8 cellular contexts compared by ENCODE assay signal in the genomic region with DNA sequence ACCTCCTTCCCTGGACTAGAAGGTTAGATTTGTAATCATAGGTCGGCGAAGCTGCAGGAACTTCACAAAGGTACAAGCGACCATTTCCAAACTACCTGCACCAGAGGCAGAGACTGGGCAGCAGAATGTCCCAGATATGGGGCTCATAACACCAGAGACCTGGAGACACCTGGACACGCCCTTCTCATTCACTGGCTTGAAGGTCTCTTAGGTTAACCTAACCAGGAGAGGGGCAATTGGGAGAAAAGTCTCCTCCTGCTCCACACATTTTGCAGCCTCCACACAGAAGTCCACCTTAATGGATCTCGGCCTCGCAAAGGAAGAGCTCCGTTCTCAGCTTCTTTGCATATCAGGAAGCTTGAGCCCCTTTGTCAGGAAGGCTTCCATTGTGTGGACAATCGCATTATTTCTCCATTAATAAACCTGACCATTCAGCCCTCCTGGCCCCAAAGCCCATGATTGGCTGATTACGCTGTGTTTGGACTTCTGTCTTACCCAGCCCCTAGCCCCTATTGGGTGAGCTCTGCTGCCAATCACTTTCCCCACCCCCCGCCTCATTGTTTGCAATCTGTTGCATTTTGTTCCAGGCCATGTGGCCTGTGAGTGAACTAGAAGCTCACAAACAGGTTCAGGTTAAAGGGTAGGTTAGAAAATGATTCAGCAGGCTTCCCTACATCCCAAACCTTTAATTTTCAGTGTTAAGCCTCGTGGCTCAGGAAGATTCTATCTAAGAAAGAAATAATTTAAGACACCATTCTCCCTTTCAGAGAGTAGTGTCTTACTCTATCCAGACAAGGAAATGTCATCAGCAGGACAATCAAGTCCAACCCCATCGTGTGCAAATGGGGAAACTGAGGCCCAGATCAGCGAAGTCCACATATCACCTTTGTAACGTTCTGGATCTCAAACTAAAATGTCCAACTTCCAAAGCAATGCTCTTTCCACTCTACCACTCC. TPM values are rescaled to one million over a fixed set of nuclear protein-coding genes. Genes with fewer than 3 reads are reported as not detected.
DNase-seq lines count a peak whose midpoint lies in the region; ATAC-seq and TF ChIP-seq lines count a peak whose summit lies in the region.

No MANE protein-coding gene starts in this region.

- TF ChIP-seq RAD21 in liver (IDR thresholded peaks at IDR 0.05): peak; percentile 22 to 47

- no peak for TF ChIP-seq CTCF in liver (IDR thresholded peaks at IDR 0.05; ENCODE audit: low read depth, low read length, missing input control)

- H3K27ac ChIP-seq in liver (ENCODE audit: low read depth in 1 of 2, low read length in 2 of 2): peak overlapping the region; percentile 86 to 90

- 40% methylated on average over 14 of the region's 14 CpGs for WGBS in liver

- H3K9ac ChIP-seq in liver (ENCODE audit: low read depth in 1 of 2, low read length in 2 of 2): peak overlapping the region; percentile 24 to 80

- DNase-seq in COR-L47 (lab: John Stamatoyannopoulos, UW) (peak; percentile 94), NAMALWA (ENCODE audit: low spot score) (peak; percentile 64), amygdala (lab: John Stamatoyannopoulos, UW) (peak in 43 of 56 donors; percentile 8 to 80 (median 46)), NCI-H187 (lab: John Stamatoyannopoulos, UW) (no peak)

- H3K36me3 ChIP-seq in liver (ENCODE audit: control insufficient read depth in 4 of 4, insufficient read depth in 3 of 4, low read depth in 1 of 4, low read length in 3 of 4): peaks cover 0 to 5% (median 1%) of the 10 kb centered on the region in 4 donors

- H3K4me1 ChIP-seq in liver (ENCODE audit: control insufficient read depth in 4 of 4, insufficient read depth in 4 of 4, low read length in 3 of 4): peaks cover 5 to 32% (median 21%) of the 10 kb centered on the region in 4 donors

- no peak for ATAC-seq in GM21381 (IDR thresholded peaks at IDR 0.05; ENCODE audit: unreplicated experiment)
- no peak for ATAC-seq in GM21619 (IDR thresholded peaks at IDR 0.05; ENCODE audit: unreplicated experiment)
- no peak for ATAC-seq in HG02623 (IDR thresholded peaks at IDR 0.05; ENCODE audit: unreplicated experiment)

- H3K27me3 ChIP-seq in liver (ENCODE audit: control insufficient read depth in 4 of 4, insufficient read depth in 4 of 4, low read length in 3 of 4): no peaks in the 10 kb centered on the region

- H3K9me3 ChIP-seq in liver (ENCODE audit: control insufficient read depth in 4 of 4, low read length in 3 of 4): no peaks in the 10 kb centered on the region

- H3K4me3 ChIP-seq in liver (ENCODE audit: low read depth in 1 of 3, low read length in 3 of 3): peak overlapping the region in 1 of 3 donors; percentile 52

TF ChIP-seq in liver, 16 proteins besides CTCF, POLR2A, EP300 and RAD21:
- TF ChIP-seq TAF1 (conservative IDR thresholded peaks at IDR 0.05) (no peak), GABPA (IDR thresholded peaks at IDR 0.05 in 1 of 2, conservative IDR thresholded peaks at IDR 0.05 in 1 of 2) (no peak), FOXA1 (IDR thresholded peaks at IDR 0.05) (peak; percentile 41), HNF4A (conservative IDR thresholded peaks at IDR 0.05) (peak; percentile 72 to 88), RXRA (IDR thresholded peaks at IDR 0.05) (peak; percentile 68 to 84), FOXA2 (IDR thresholded peaks at IDR 0.05) (peak; percentile 37), JUND (IDR thresholded peaks at IDR 0.05) (peak; percentile 15 to 61), YY1 (IDR thresholded peaks at IDR 0.05) (peak; percentile 86), SP1 (IDR thresholded peaks at IDR 0.05) (peak; percentile 91)
- TF ChIP-seq, protein P1, sequence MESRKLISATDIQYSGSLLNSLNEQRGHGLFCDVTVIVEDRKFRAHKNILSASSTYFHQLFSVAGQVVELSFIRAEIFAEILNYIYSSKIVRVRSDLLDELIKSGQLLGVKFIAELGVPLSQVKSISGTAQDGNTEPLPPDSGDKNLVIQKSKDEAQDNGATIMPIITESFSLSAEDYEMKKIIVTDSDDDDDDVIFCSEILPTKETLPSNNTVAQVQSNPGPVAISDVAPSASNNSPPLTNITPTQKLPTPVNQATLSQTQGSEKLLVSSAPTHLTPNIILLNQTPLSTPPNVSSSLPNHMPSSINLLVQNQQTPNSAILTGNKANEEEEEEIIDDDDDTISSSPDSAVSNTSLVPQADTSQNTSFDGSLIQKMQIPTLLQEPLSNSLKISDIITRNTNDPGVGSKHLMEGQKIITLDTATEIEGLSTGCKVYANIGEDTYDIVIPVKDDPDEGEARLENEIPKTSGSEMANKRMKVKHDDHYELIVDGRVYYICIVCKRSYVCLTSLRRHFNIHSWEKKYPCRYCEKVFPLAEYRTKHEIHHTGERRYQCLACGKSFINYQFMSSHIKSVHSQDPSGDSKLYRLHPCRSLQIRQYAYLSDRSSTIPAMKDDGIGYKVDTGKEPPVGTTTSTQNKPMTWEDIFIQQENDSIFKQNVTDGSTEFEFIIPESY (IDR thresholded peaks at IDR 0.05): peak; percentile 47
- TF ChIP-seq, protein P2, sequence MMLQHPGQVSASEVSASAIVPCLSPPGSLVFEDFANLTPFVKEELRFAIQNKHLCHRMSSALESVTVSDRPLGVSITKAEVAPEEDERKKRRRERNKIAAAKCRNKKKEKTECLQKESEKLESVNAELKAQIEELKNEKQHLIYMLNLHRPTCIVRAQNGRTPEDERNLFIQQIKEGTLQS (IDR thresholded peaks at IDR 0.05): no peak
- TF ChIP-seq, protein P3, sequence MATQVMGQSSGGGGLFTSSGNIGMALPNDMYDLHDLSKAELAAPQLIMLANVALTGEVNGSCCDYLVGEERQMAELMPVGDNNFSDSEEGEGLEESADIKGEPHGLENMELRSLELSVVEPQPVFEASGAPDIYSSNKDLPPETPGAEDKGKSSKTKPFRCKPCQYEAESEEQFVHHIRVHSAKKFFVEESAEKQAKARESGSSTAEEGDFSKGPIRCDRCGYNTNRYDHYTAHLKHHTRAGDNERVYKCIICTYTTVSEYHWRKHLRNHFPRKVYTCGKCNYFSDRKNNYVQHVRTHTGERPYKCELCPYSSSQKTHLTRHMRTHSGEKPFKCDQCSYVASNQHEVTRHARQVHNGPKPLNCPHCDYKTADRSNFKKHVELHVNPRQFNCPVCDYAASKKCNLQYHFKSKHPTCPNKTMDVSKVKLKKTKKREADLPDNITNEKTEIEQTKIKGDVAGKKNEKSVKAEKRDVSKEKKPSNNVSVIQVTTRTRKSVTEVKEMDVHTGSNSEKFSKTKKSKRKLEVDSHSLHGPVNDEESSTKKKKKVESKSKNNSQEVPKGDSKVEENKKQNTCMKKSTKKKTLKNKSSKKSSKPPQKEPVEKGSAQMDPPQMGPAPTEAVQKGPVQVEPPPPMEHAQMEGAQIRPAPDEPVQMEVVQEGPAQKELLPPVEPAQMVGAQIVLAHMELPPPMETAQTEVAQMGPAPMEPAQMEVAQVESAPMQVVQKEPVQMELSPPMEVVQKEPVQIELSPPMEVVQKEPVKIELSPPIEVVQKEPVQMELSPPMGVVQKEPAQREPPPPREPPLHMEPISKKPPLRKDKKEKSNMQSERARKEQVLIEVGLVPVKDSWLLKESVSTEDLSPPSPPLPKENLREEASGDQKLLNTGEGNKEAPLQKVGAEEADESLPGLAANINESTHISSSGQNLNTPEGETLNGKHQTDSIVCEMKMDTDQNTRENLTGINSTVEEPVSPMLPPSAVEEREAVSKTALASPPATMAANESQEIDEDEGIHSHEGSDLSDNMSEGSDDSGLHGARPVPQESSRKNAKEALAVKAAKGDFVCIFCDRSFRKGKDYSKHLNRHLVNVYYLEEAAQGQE (IDR thresholded peaks at IDR 0.05): peak; percentile 78
- TF ChIP-seq, protein P4, sequence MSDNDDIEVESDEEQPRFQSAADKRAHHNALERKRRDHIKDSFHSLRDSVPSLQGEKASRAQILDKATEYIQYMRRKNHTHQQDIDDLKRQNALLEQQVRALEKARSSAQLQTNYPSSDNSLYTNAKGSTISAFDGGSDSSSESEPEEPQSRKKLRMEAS (IDR thresholded peaks at IDR 0.05): peak; percentile 90

RNA-seq across cellular contexts. Expression of a gene that starts 2.8 kb away (rescaled TPM):
- total RNA-seq in liver: 1 to 10 TPM; 1.8 to 6.6 TPM
- 1 to 10 TPM; 2.4 to 2.6 TPM for polyA plus RNA-seq in liver

RNA-seq across cellular contexts. Expression of a gene that starts 15.6 kb away (rescaled TPM):
- total RNA-seq in liver: 10 to 100 TPM in 1 of 2 donors, 1 to 10 TPM in 1; 9.3 to 11.2 TPM
- 1 to 10 TPM; 4.5 to 5.0 TPM for polyA plus RNA-seq in liver

RNA-seq across cellular contexts. Expression of a gene that starts 56.0 kb away (rescaled TPM):
- total RNA-seq in liver: 100 to 1,000 TPM in 1 of 2 donors, under 1 TPM in 1; 0.37 to 294 TPM
- polyA plus RNA-seq in liver: 100 to 1,000 TPM in 1 of 2 donors, 10 to 100 TPM in 1; 84.3 to 257 TPM

Comparison
In these comparisons a context has a peak if more than half of its experiments do, and no peak if none do; other contexts are left out.
1. DNase-seq: peak in COR-L47 (single experiment), NAMALWA (single experiment) and amygdala (43 of 56); none in NCI-H187 (0 of 2).